14 cellular contexts compared by ENCODE assay signal in the genomic region with DNA sequence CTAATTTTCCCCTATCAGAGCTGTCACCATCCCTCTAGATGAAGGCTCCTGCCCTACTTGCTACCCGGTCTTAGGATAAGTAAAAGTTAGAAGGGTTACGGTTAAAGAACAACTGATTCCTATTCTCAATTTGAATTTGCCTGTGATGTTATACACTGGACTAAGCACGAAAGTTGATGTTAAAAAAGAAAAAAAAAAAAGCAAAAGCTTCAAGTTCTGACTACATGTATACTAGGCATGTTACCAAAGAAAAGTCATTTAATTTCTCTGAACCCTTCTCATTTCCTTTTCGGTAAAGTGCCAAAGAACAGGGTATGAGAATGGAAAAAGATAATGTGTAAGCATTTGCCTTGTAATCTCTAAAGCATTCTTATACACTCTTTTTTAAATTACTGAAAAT. TPM values are rescaled to one million over a fixed set of nuclear protein-coding genes. Genes with fewer than 3 reads are reported as not detected.
DNase-seq lines count a peak whose midpoint lies in the region; ATAC-seq and TF ChIP-seq lines count a peak whose summit lies in the region.
"Had no signal": no experiment of that assay in that cellular context is flagged by ENCODE, and none has a peak within 500 bp of the region (broad histone marks: within the 10 kb centered on the region; RNA-seq: fewer than 3 reads in every experiment).

No MANE protein-coding gene starts in this region.

- no peaks in the 10 kb centered on the region for H3K27me3 ChIP-seq in breast epithelium
- H3K27me3 ChIP-seq in brain microvascular endothelial cell (replicated peaks) = peaks cover 4% of the 10 kb centered on the region
- H3K27me3 ChIP-seq in mammary epithelial cell (ENCODE audit: insufficient read depth, low read length) = peaks cover 2% of the 10 kb centered on the region
- H3K27me3 ChIP-seq: MG63, suprapubic skin had no signal

- peaks cover 32% of the 10 kb centered on the region for H3K27me3 Mint-ChIP-seq in MCF 10A (ENCODE audit: insufficient read depth, unreplicated experiment)
- peaks cover 3% of the 10 kb centered on the region for H3K27me3 Mint-ChIP-seq in T-helper 2 cell treated with Interferon-gamma antibody and Interleukin-4, amounts not matched to agents 5 μg/mL and 100 μg/mL, for 36 hours (ENCODE audit: low read depth)
- H3K27me3 Mint-ChIP-seq in effector memory CD8-positive, alpha-beta T cell = peaks cover 24 to 26% of the 10 kb centered on the region in 2 donors
- H3K27me3 Mint-ChIP-seq in stimulated activated naive CD8-positive, alpha-beta T cell treated with anti-CD3 and anti-CD28 coated beads, Interleukin-15, amount 100 ng/mL, for 72 hours = peaks cover 11% of the 10 kb centered on the region

- H3K9me3 ChIP-seq in breast epithelium = no peaks in the 10 kb centered on the region
- no peaks in the 10 kb centered on the region for H3K9me3 ChIP-seq in mammary epithelial cell (replicated peaks; ENCODE audit: insufficient read depth, low read length)
- H3K9me3 ChIP-seq: MG63, suprapubic skin had no signal

- H4K20me1 ChIP-seq in mammary epithelial cell (ENCODE audit: insufficient read depth, low read length) = no peaks in the 10 kb centered on the region

- WGBS in mammary epithelial cell (ENCODE audit: low coverage, missing lambda C conversion rate) = 86% methylated on average over 4 of the region's 4 CpGs

- peaks cover under 1% of the 10 kb centered on the region for H3K4me1 Mint-ChIP-seq in MCF 10A (ENCODE audit: insufficient read depth, unreplicated experiment)
- peaks cover 44% of the 10 kb centered on the region for H3K4me1 Mint-ChIP-seq in T-helper 2 cell treated with Interferon-gamma antibody and Interleukin-4, amounts not matched to agents 5 μg/mL and 100 μg/mL, for 36 hours (ENCODE audit: low read depth)
- peaks cover 19 to 31% of the 10 kb centered on the region in 2 donors for H3K4me1 Mint-ChIP-seq in effector memory CD8-positive, alpha-beta T cell (ENCODE audit: low read depth in 2 of 2)
- peaks cover 36% of the 10 kb centered on the region for H3K4me1 Mint-ChIP-seq in stimulated activated naive CD8-positive, alpha-beta T cell treated with anti-CD3 and anti-CD28 coated beads, Interleukin-15, amount 100 ng/mL, for 72 hours

- H3K4me3 ChIP-seq in breast epithelium (no peak overlapping the region), brain microvascular endothelial cell (ENCODE audit: low read depth, low read length) (no peak overlapping the region), mammary epithelial cell (replicated peaks in 1 of 3; ENCODE audit: insufficient read depth in 1 of 3, low read depth in 2 of 3, low read length in 3 of 3) (no peak overlapping the region)
- H3K4me3 ChIP-seq: MG63 had no signal

- DNase-seq in MCF 10A (ENCODE audit: unreplicated experiment) (no peak), breast epithelium (ENCODE audit: low spot score in 2 of 2) (no peak), brain microvascular endothelial cell (no peak), NK-92 (lab: John Stamatoyannopoulos, UW; ENCODE audit: unreplicated experiment) (no peak), mammary epithelial cell (no peak)
- DNase-seq in T-helper 2 cell treated with Interferon-gamma antibody and Interleukin-4, amounts not matched to agents 5 μg/mL and 100 μg/mL, for 36 hours (ENCODE audit: low spot score) = no peak
- DNase-seq in effector memory CD8-positive, alpha-beta T cell = no peak
- no peak for DNase-seq in stimulated activated naive CD8-positive, alpha-beta T cell treated with anti-CD3 and anti-CD28 coated beads, Interleukin-15, amount 100 ng/mL, for 72 hours
- DNase-seq: MG63, NCI-H1930, right cardiac atrium, SHP77 had no signal

- intact Hi-C loops in MCF 10A (cut with micrococcal nuclease) (no loop called here), breast epithelium (cut with DNase I; ENCODE audit: low total_unique reads) (no loop called here), mammary epithelial cell (cut with micrococcal nuclease) (loop anchor here (5.0 kb wide), 2 partner anchors 378 to 472 kb away; a partner anchor contains a TSS)

- no peak overlapping the region for H3K4me2 ChIP-seq in mammary epithelial cell (ENCODE audit: insufficient read depth, low read depth, low read length)

- peaks cover 32% of the 10 kb centered on the region for H3K79me2 ChIP-seq in mammary epithelial cell (ENCODE audit: insufficient read depth, low read length)

- H3K9ac ChIP-seq in mammary epithelial cell (ENCODE audit: insufficient read depth, low read length) = no peak overlapping the region

- no peaks in the 10 kb centered on the region for H3K9me3 Mint-ChIP-seq in MCF 10A (ENCODE audit: unreplicated experiment)
- H3K9me3 Mint-ChIP-seq in T-helper 2 cell treated with Interferon-gamma antibody and Interleukin-4, amounts not matched to agents 5 μg/mL and 100 μg/mL, for 36 hours = no peaks in the 10 kb centered on the region
- H3K9me3 Mint-ChIP-seq in effector memory CD8-positive, alpha-beta T cell = no peaks in the 10 kb centered on the region
- no peaks in the 10 kb centered on the region for H3K9me3 Mint-ChIP-seq in stimulated activated naive CD8-positive, alpha-beta T cell treated with anti-CD3 and anti-CD28 coated beads, Interleukin-15, amount 100 ng/mL, for 72 hours

- H3K4me1 ChIP-seq in breast epithelium (no peaks in the 10 kb centered on the region), mammary epithelial cell (ENCODE audit: insufficient read depth, low read length) (peaks cover 7% of the 10 kb centered on the region)

- POLR2A ChIA-PET in MCF 10A (lab: Yijun Ruan, JAX) = interaction anchor here (0.7 to 1.8 kb wide), 3 partner anchors 14 to 377 kb away, joined by 3 to 13 read pairs (median 6); no protein-coding TSS in a partner anchor

- H2AFZ ChIP-seq in mammary epithelial cell (ENCODE audit: low read depth, low read length) = no peak overlapping the region

- CTCF ChIA-PET in MCF 10A (lab: Yijun Ruan, JAX) = interaction anchor here (0.6 to 4.2 kb wide), 5 partner anchors 127 to 479 kb away, joined by 3 to 23 read pairs (median 4); no protein-coding TSS in a partner anchor
- CTCF ChIA-PET in mammary epithelial cell (lab: Charles Lee; ENCODE audit: low non-redundant PET) = no interaction called here

- BruUV-seq in MCF 10A (replicated peaks; lab: Mats Ljungman, UMichigan) = no TSS peak
- no TSS peak for BruUV-seq in mammary epithelial cell (replicated peaks; lab: Mats Ljungman, UMichigan)

- dilution Hi-C loops in mammary epithelial cell (cut with HindIII; ENCODE audit: low sequenced_read_pairs) = no loop called here

- no peak for TF ChIP-seq POLR2A in breast epithelium (IDR thresholded peaks at IDR 0.05)

- peaks cover 19% of the 10 kb centered on the region for H3K36me3 Mint-ChIP-seq in MCF 10A (ENCODE audit: insufficient read depth, unreplicated experiment)
- peaks cover 23% of the 10 kb centered on the region for H3K36me3 Mint-ChIP-seq in T-helper 2 cell treated with Interferon-gamma antibody and Interleukin-4, amounts not matched to agents 5 μg/mL and 100 μg/mL, for 36 hours (ENCODE audit: low read depth)
- peaks cover 33% of the 10 kb centered on the region for H3K36me3 Mint-ChIP-seq in effector memory CD8-positive, alpha-beta T cell (ENCODE audit: insufficient read depth)

- no peaks in the 10 kb centered on the region for H3K36me3 ChIP-seq in breast epithelium
- peaks cover 3% of the 10 kb centered on the region for H3K36me3 ChIP-seq in brain microvascular endothelial cell (replicated peaks)
- peaks cover 11% of the 10 kb centered on the region for H3K36me3 ChIP-seq in mammary epithelial cell (ENCODE audit: insufficient read depth, low read length)

- in situ Hi-C loops in brain microvascular endothelial cell (cut with HindIII; ENCODE audit: low pct_ligation_motif_present, low sequenced_read_pairs) = no loop called here
- in situ Hi-C loops in mammary epithelial cell (cut with MboI; ENCODE audit: low sequenced_read_pairs in 2 of 2) = loop anchor here (5.0 to 25.0 kb wide), 4 partner anchors 123 to 713 kb away; no protein-coding TSS in a partner anchor

- TF ChIP-seq CTCF in MCF 10A (IDR thresholded peaks at IDR 0.05; ENCODE audit: unreplicated experiment) = no peak
- TF ChIP-seq CTCF in breast epithelium (IDR thresholded peaks at IDR 0.05) = no peak
- no peak for TF ChIP-seq CTCF in brain microvascular endothelial cell (IDR thresholded peaks at IDR 0.05; ENCODE audit: low read depth, low read length, missing control alignments)
- no peak for TF ChIP-seq CTCF in mammary epithelial cell (conservative IDR thresholded peaks at IDR 0.05 in 1 of 2, IDR thresholded peaks at IDR 0.05 in 1 of 2; ENCODE audit: extremely low read depth in 1 of 2, insufficient read depth in 1 of 2, low read depth in 1 of 2, low read length in 2 of 2)

- H3K27ac ChIP-seq in breast epithelium (no peak overlapping the region), brain microvascular endothelial cell (no peak overlapping the region), mammary epithelial cell (ENCODE audit: insufficient read depth, low read depth, low read length) (no peak overlapping the region)
- H3K27ac ChIP-seq: suprapubic skin had no signal

- no peak overlapping the region for H3K27ac Mint-ChIP-seq in MCF 10A (ENCODE audit: low read depth, unreplicated experiment)
- H3K27ac Mint-ChIP-seq in T-helper 2 cell treated with Interferon-gamma antibody and Interleukin-4, amounts not matched to agents 5 μg/mL and 100 μg/mL, for 36 hours = peak overlapping the region; percentile 78
- H3K27ac Mint-ChIP-seq in effector memory CD8-positive, alpha-beta T cell = peak overlapping the region in 1 of 2 donors; percentile 99
- peak overlapping the region; percentile 34 to 98 for H3K27ac Mint-ChIP-seq in stimulated activated naive CD8-positive, alpha-beta T cell treated with anti-CD3 and anti-CD28 coated beads, Interleukin-15, amount 100 ng/mL, for 72 hours

- peak overlapping the region; percentile 100 for H3K4me3 Mint-ChIP-seq in MCF 10A (ENCODE audit: unreplicated experiment)
- H3K4me3 Mint-ChIP-seq in T-helper 2 cell treated with Interferon-gamma antibody and Interleukin-4, amounts not matched to agents 5 μg/mL and 100 μg/mL, for 36 hours = peak overlapping the region; percentile 61
- peak overlapping the region; percentile 99 for H3K4me3 Mint-ChIP-seq in effector memory CD8-positive, alpha-beta T cell
- peak overlapping the region in 1 of 2 donors; percentile 95 for H3K4me3 Mint-ChIP-seq in stimulated activated naive CD8-positive, alpha-beta T cell treated with anti-CD3 and anti-CD28 coated beads, Interleukin-15, amount 100 ng/mL, for 72 hours

- ATAC-seq in effector memory CD8-positive, alpha-beta T cell (replicated peaks) = no peak
- ATAC-seq in stimulated activated naive CD8-positive, alpha-beta T cell treated with anti-CD3 and anti-CD28 coated beads, Interleukin-15, amount 100 ng/mL, for 72 hours = no peak
- ATAC-seq: activated CD4-positive, CD25-positive, alpha-beta regulatory T cell treated with anti-CD3 and anti-CD28 coated beads, Interleukin-2, amount 50 U/mL, for 24 hours; right cardiac atrium had no signal

RNA-seq across cellular contexts. Expression of a gene that starts 1.5 kb away (rescaled TPM):
- 29.2 and 36.6 TPM in 2 replicates for total RNA-seq in MCF 10A (2022)
- 10 to 100 TPM; 17.6 to 29.9 (median 20.0) TPM for total RNA-seq in breast epithelium
- 10 to 100 TPM; 13.8 to 26.0 TPM for total RNA-seq in mammary epithelial cell
- 15.1 TPM for polyA plus RNA-seq in mammary epithelial cell
- 39.4 TPM for polyA minus RNA-seq in mammary epithelial cell

RNA-seq across cellular contexts. Expression of a gene that starts 44.2 kb away (rescaled TPM):
- total RNA-seq in MCF 10A (2022) (6.4 and 9.3 TPM in 2 replicates), breast epithelium (10 to 100 TPM; 40.3 to 70.4 (median 55.2) TPM), mammary epithelial cell (10 to 100 TPM; 13.0 to 29.5 TPM)
- 4.9 TPM for polyA plus RNA-seq in mammary epithelial cell
- 22.7 TPM for polyA minus RNA-seq in mammary epithelial cell

RNA-seq across cellular contexts. Expression of a gene that starts 52.6 kb away (rescaled TPM):
- 15.8 and 19.2 TPM in 2 replicates for total RNA-seq in MCF 10A (2022)
- total RNA-seq in breast epithelium = 10 to 100 TPM; 36.2 to 40.6 (median 39.7) TPM
- total RNA-seq in mammary epithelial cell = 10 to 100 TPM; 18.1 to 22.8 TPM
- polyA plus RNA-seq in mammary epithelial cell = 12.5 TPM
- 47.9 TPM for polyA minus RNA-seq in mammary epithelial cell

RNA-seq across cellular contexts. Expression of a gene that starts 53.0 kb away (rescaled TPM):
- total RNA-seq in MCF 10A (2022) (6.3 and 7.0 TPM in 2 replicates), breast epithelium (1 to 10 TPM; 3.3 to 6.1 (median 5.4) TPM), mammary epithelial cell (10 to 100 TPM in 1 of 2 donors, 1 to 10 TPM in 1; 9.2 to 12.3 TPM)
- polyA plus RNA-seq in mammary epithelial cell = 7.7 TPM
- polyA minus RNA-seq in mammary epithelial cell = 35.0 TPM
